8 cellular contexts compared by ENCODE assay signal in the genomic region with DNA sequence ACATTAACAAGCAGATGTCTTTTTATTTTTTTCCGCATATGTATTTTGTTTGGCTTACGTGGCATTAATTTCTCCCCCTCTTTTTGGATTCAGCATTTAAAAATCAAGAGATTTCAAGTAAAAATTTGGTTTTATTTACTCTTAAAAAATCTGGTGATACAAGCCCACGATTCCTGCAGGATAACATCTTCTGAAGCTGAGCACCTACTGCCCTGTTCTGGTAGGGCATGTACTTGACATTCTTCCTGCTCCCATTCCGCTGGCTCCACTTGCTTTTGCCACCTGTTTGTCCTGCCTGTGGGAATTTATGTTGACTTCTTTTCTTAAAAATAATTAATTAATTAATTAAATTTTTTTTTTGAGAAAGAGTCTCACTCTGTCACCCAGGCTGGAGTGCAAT.
"Had no signal": no experiment of that assay in that cellular context is flagged by ENCODE, and none has a peak within 500 bp of the region (broad histone marks: within the 10 kb centered on the region; RNA-seq: fewer than 3 reads in every experiment).

No MANE protein-coding gene starts in this region.

- H3K4me1 ChIP-seq: HAP-1 had no signal

- DNase-seq: GOT3, H7, HFFc6, IMR-90 had no signal

- H3K4me3 ChIP-seq: HAP-1, K562 had no signal

- FAIRE-seq: K562 had no signal

- H3K27ac Mint-ChIP-seq: HFFc6 had no signal

- H3K4me3 Mint-ChIP-seq: HFFc6 had no signal

- H3K27ac ChIP-seq: HL-60 had no signal

- H3K9me3 ChIP-seq: HAP-1 had no signal

- H3K36me3 ChIP-seq: HAP-1 had no signal

- ATAC-seq: HCT116, K562 had no signal
